Comparison of ENCODE assay signal across 8 cellular contexts in the genomic region with DNA sequence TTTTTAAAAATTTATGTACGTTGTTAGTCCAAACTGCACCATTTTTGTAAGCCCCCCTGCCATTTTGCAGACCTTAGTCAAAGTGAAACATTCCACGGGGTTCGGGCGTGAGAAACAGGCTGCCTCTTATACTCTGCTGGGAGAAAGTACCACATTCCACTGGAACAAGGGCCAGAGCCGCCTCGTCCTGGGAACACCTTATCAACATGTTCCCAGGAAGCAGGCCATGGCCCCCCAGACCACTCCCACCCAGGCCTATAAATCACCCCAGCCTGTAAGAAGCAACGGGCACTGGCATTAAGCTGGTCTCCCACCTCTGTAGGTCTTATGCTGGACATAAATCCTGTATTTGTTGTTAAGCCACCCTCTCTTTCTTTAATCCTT. TPM values are rescaled to one million over a fixed set of nuclear protein-coding genes. Genes with fewer than 3 reads are reported as not detected.
DNase-seq lines count a peak whose midpoint lies in the region; ATAC-seq and TF ChIP-seq lines count a peak whose summit lies in the region.

No MANE protein-coding gene starts in this region.

- H3K4me3 ChIP-seq in right cardiac atrium (ENCODE audit: low read length) (peak overlapping the region; percentile 97), smooth muscle cell (peak overlapping the region; percentile 93)

- ATAC-seq in right cardiac atrium = peak; percentile 18 to 20

- peaks cover 13% of the 10 kb centered on the region for H3K27me3 Mint-ChIP-seq in T-helper 1 cell treated with Interleukin-12 subunit alpha and Interleukin-12 subunit beta and Interleukin-4 antibody, amounts not matched to agents 30 μg/mL and 1 μg/mL, for 36 hours (ENCODE audit: low read depth)
- H3K27me3 Mint-ChIP-seq in activated T-cell treated with anti-CD3 and anti-CD28 coated beads, Interleukin-2, amount 50 U/mL, for 24 hours = peaks cover 27% of the 10 kb centered on the region

- no peaks in the 10 kb centered on the region for H3F3A ChIP-seq in smooth muscle cell (ENCODE audit: low read depth)

- intact Hi-C loops in right cardiac atrium (cut with DNase I) = no loop called here

- no peak overlapping the region for H3K9ac ChIP-seq in smooth muscle cell (ENCODE audit: low read depth)

- H3K27me3 ChIP-seq in right cardiac atrium (ENCODE audit: control insufficient read depth, insufficient read depth) (no peaks in the 10 kb centered on the region), smooth muscle cell (ENCODE audit: low read depth) (peaks cover 13% of the 10 kb centered on the region)

- H3K79me2 ChIP-seq in smooth muscle cell (ENCODE audit: low read depth) = peaks cover 42% of the 10 kb centered on the region

- peak overlapping the region; percentile 84 for H3K27ac Mint-ChIP-seq in T-helper 1 cell treated with Interleukin-12 subunit alpha and Interleukin-12 subunit beta and Interleukin-4 antibody, amounts not matched to agents 30 μg/mL and 1 μg/mL, for 36 hours
- H3K27ac Mint-ChIP-seq in activated T-cell treated with anti-CD3 and anti-CD28 coated beads, Interleukin-2, amount 50 U/mL, for 24 hours = peak overlapping the region; percentile 90

- H3K4me2 ChIP-seq in smooth muscle cell = peak overlapping the region; percentile 97

- H3K4me3 Mint-ChIP-seq in T-helper 1 cell treated with Interleukin-12 subunit alpha and Interleukin-12 subunit beta and Interleukin-4 antibody, amounts not matched to agents 30 μg/mL and 1 μg/mL, for 36 hours = peak overlapping the region; percentile 65
- peak overlapping the region; percentile 97 for H3K4me3 Mint-ChIP-seq in activated T-cell treated with anti-CD3 and anti-CD28 coated beads, Interleukin-2, amount 50 U/mL, for 24 hours

- peaks cover 36% of the 10 kb centered on the region for H4K20me1 ChIP-seq in smooth muscle cell (ENCODE audit: low read depth)

- DNase-seq in T-helper 1 cell (no peak), right cardiac atrium (peak; percentile 24 to 60 (median 56)), smooth muscle cell (lab: John Stamatoyannopoulos, UW; ENCODE audit: unreplicated experiment) (no peak), NCI-H69 (lab: John Stamatoyannopoulos, UW) (no peak), hippocampal formation (lab: John Stamatoyannopoulos, UW) (no peak), kidney glomerular epithelial cell (lab: John Stamatoyannopoulos, UW) (no peak)
- DNase-seq in activated T-cell treated with anti-CD3 and anti-CD28 coated beads, Interleukin-2, amount 50 U/mL, for 24 hours = peak; percentile 35

- H3K9me3 ChIP-seq in right cardiac atrium (ENCODE audit: control insufficient read depth, low read length) (no peaks in the 10 kb centered on the region), smooth muscle cell (replicated peaks; ENCODE audit: low read depth) (no peaks in the 10 kb centered on the region)

- TF ChIP-seq CTCF in smooth muscle cell (IDR thresholded peaks at IDR 0.05; ENCODE audit: borderline replicate concordance, insufficient read depth, poor library complexity, severe bottlenecking) = no peak

- no peak overlapping the region for H3K27ac ChIP-seq in right cardiac atrium (ENCODE audit: low read length)
- no peak overlapping the region for H3K27ac ChIP-seq in smooth muscle cell (ENCODE audit: low read depth)

- no peaks in the 10 kb centered on the region for H3K4me1 ChIP-seq in right cardiac atrium (ENCODE audit: control insufficient read depth, insufficient read depth, low read length)
- peaks cover 20% of the 10 kb centered on the region for H3K4me1 ChIP-seq in smooth muscle cell (ENCODE audit: low read depth)

- peak overlapping the region; percentile 96 for H2AFZ ChIP-seq in smooth muscle cell (ENCODE audit: low read depth)

- 69% methylated on average over 7 of the region's 7 CpGs for WGBS in right cardiac atrium
- 89% methylated on average over 7 of the region's 7 CpGs for WGBS in smooth muscle cell (ENCODE audit: low lambda C conversion rate)

- H3K36me3 Mint-ChIP-seq in T-helper 1 cell treated with Interleukin-12 subunit alpha and Interleukin-12 subunit beta and Interleukin-4 antibody, amounts not matched to agents 30 μg/mL and 1 μg/mL, for 36 hours (ENCODE audit: low read depth) = peaks cover 17% of the 10 kb centered on the region
- peaks cover 36% of the 10 kb centered on the region for H3K36me3 Mint-ChIP-seq in activated T-cell treated with anti-CD3 and anti-CD28 coated beads, Interleukin-2, amount 50 U/mL, for 24 hours (ENCODE audit: low read depth)

- peaks cover 19% of the 10 kb centered on the region for H3K4me1 Mint-ChIP-seq in T-helper 1 cell treated with Interleukin-12 subunit alpha and Interleukin-12 subunit beta and Interleukin-4 antibody, amounts not matched to agents 30 μg/mL and 1 μg/mL, for 36 hours (ENCODE audit: low read depth)
- peaks cover 25% of the 10 kb centered on the region for H3K4me1 Mint-ChIP-seq in activated T-cell treated with anti-CD3 and anti-CD28 coated beads, Interleukin-2, amount 50 U/mL, for 24 hours (ENCODE audit: low read depth)

- H3K9me3 Mint-ChIP-seq in T-helper 1 cell treated with Interleukin-12 subunit alpha and Interleukin-12 subunit beta and Interleukin-4 antibody, amounts not matched to agents 30 μg/mL and 1 μg/mL, for 36 hours = peaks cover 7% of the 10 kb centered on the region
- peaks cover 6% of the 10 kb centered on the region for H3K9me3 Mint-ChIP-seq in activated T-cell treated with anti-CD3 and anti-CD28 coated beads, Interleukin-2, amount 50 U/mL, for 24 hours

- H3K36me3 ChIP-seq in smooth muscle cell (ENCODE audit: low read depth) = peaks cover 5% of the 10 kb centered on the region

RNA-seq across cellular contexts. Expression of a gene that starts 0.9 kb away (rescaled TPM):
- total RNA-seq in right cardiac atrium (10 to 100 TPM; 58.2 to 67.1 (median 59.9) TPM), smooth muscle cell (76.1 and 77.0 TPM in 2 replicates)
- polyA plus RNA-seq in right cardiac atrium (45.9 TPM), smooth muscle cell (45.5 and 62.8 TPM in 2 replicates)

RNA-seq across cellular contexts. Expression of a gene that starts 34.1 kb away (rescaled TPM):
- total RNA-seq in right cardiac atrium (1 to 10 TPM in 3 of 4 donors, under 1 TPM in 1; 0.45 to 3.8 (median 1.5) TPM), smooth muscle cell (0.45 and 2.7 TPM in 2 replicates)
- polyA plus RNA-seq in right cardiac atrium (1.3 TPM), smooth muscle cell (0.28 and 0.37 TPM in 2 replicates)

Comparison
In these comparisons a context has a peak if more than half of its experiments do, and no peak if none do; other contexts are left out.
1. DNase-seq: peak in activated T-cell treated with anti-CD3 and anti-CD28 coated beads, Interleukin-2, amount 50 U/mL, for 24 hours (single experiment) and right cardiac atrium (3 of 3); none in T-helper 1 cell (0 of 5), smooth muscle cell (single experiment), NCI-H69 (single experiment), hippocampal formation (0 of 2) and kidney glomerular epithelial cell (single experiment).